Comparison of ENCODE assay signal across 10 cellular contexts in the genomic region with DNA sequence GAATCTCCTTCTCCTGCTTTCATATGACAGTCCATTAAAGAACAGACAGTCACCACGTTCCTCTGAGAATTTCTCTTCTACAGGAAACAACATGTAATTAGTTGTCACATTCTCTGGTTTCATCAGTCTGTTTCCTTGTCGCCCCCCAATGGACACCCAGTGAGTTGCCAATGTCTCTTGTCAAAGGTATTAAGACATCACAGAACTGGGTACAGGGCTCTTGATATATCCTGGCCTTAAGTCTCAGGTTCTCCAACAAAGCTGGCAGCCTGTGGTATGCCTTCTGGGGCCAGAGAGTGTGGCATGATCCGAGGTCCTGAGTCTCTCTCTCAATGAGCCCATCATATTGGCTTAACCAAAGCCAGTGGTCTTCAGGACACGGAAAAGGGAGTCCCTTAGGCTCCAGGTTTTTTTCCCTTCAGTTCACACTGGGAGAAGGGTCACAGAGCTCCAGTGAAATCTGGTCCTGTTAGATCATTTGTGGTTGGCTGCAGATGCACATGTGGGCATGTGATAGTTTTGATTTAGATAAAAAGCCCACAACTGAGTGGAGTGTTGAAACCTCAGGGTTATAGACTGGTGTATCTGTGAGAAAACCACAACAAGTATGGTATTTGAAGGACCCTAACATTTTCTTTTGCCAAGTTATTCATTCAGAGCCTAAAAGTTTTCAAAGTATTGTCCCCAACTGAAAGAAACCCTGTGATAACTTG. TPM values are rescaled to one million over a fixed set of nuclear protein-coding genes. Genes with fewer than 3 reads are reported as not detected.
A peak's percentile ranks its signal among the peaks of the same experiment; 100 is the strongest.
DNase-seq lines count a peak whose midpoint lies in the region; ATAC-seq and TF ChIP-seq lines count a peak whose summit lies in the region.
"Had no signal": no experiment of that assay in that cellular context is flagged by ENCODE, and none has a peak within 500 bp of the region (broad histone marks: within the 10 kb centered on the region; RNA-seq: fewer than 3 reads in every experiment).

No MANE protein-coding gene starts in this region.

- H3K4me3 Mint-ChIP-seq in progenitor cell of endocrine pancreas (ENCODE audit: low read depth): no peak overlapping the region
- H3K4me3 Mint-ChIP-seq: naive thymus-derived CD4-positive, alpha-beta T cell had no signal

- H3F3A ChIP-seq in SU-DHL-6 (ENCODE audit: insufficient read depth): no peaks in the 10 kb centered on the region

- no peak overlapping the region for H3K27ac ChIP-seq in SU-DHL-6 (ENCODE audit: low read depth, low read length)
- H3K27ac ChIP-seq in spleen: no peak overlapping the region

- no peak overlapping the region for H2AFZ ChIP-seq in SU-DHL-6 (ENCODE audit: low read depth, low read length, severe bottlenecking)

- intact Hi-C loops in spleen (cut with DNase I; ENCODE audit: low total_unique reads): loop anchor here (10.0 kb wide), 1 partner anchor 89 kb away; no protein-coding TSS in a partner anchor

- H3K27ac Mint-ChIP-seq in progenitor cell of endocrine pancreas: no peak overlapping the region
- H3K27ac Mint-ChIP-seq: naive thymus-derived CD4-positive, alpha-beta T cell had no signal

- H3K27me3 Mint-ChIP-seq in progenitor cell of endocrine pancreas: no peaks in the 10 kb centered on the region

- no peaks in the 10 kb centered on the region for H3K9me3 ChIP-seq in SU-DHL-6 (ENCODE audit: insufficient read depth, low read length)
- no peaks in the 10 kb centered on the region for H3K9me3 ChIP-seq in spleen

- H3K9me2 ChIP-seq in SU-DHL-6 (replicated peaks; ENCODE audit: insufficient read depth, low read length): no peaks in the 10 kb centered on the region

- peak; percentile 25 for DNase-seq in DMS53 treated with DMSO at 0.1 percent for 48 hours (lab: John Stamatoyannopoulos, UW; ENCODE audit: unreplicated experiment)
- DNase-seq in HT1080 (ENCODE audit: low read depth): peak; percentile 58
- DNase-seq in fibroblast of the aortic adventitia (ENCODE audit: low read depth): peak; percentile 49
- no peak for DNase-seq in progenitor cell of endocrine pancreas (ENCODE audit: low spot score, unreplicated experiment)
- DNase-seq in spleen: no peak

- WGBS in spleen, 5 donors: 36 to 44% (median 41%) methylated on average over 4 of the region's 4 CpGs

- ATAC-seq in GM19452 (IDR thresholded peaks at IDR 0.05; ENCODE audit: unreplicated experiment): peak; percentile 71
- ATAC-seq in GM18873 (IDR thresholded peaks at IDR 0.05; ENCODE audit: low FRiP score, unreplicated experiment): no peak
- ATAC-seq: naive thymus-derived CD4-positive, alpha-beta T cell had no signal

- no peaks in the 10 kb centered on the region for H3K36me3 Mint-ChIP-seq in progenitor cell of endocrine pancreas (ENCODE audit: insufficient read depth)
- H3K36me3 Mint-ChIP-seq: naive thymus-derived CD4-positive, alpha-beta T cell had no signal

- no peaks in the 10 kb centered on the region for H3K27me3 ChIP-seq in SU-DHL-6 (ENCODE audit: low read length)
- peaks cover 0 to 3% (median 0%) of the 10 kb centered on the region in 7 donors for H3K27me3 ChIP-seq in spleen (replicated peaks in 1 of 7)

- TF ChIP-seq CTCF in SU-DHL-6 (IDR thresholded peaks at IDR 0.05; ENCODE audit: insufficient read depth, low read length, poor library complexity, severe bottlenecking) (peak; percentile 37), fibroblast of the aortic adventitia (IDR thresholded peaks at IDR 0.05; ENCODE audit: insufficient read depth, low read length) (peak; percentile 52), progenitor cell of endocrine pancreas (IDR thresholded peaks at IDR 0.05; ENCODE audit: unreplicated experiment) (peak; percentile 45), spleen (IDR thresholded peaks at IDR 0.05 in 8 of 11, conservative IDR thresholded peaks at IDR 0.05 in 3 of 11) (peak in 4 of 11 experiments; percentile 16 to 41 (median 25))

- no peak overlapping the region for H3K4me3 ChIP-seq in SU-DHL-6 (ENCODE audit: insufficient read depth, low read length, poor library complexity, severe bottlenecking)
- no peak overlapping the region for H3K4me3 ChIP-seq in fibroblast of the aortic adventitia (ENCODE audit: low read depth, low read length)
- H3K4me3 ChIP-seq in spleen: no peak overlapping the region

- no peaks in the 10 kb centered on the region for H3K9me3 Mint-ChIP-seq in progenitor cell of endocrine pancreas (ENCODE audit: low read depth)
- H3K9me3 Mint-ChIP-seq: naive thymus-derived CD4-positive, alpha-beta T cell had no signal

- TF ChIP-seq POLR2A in spleen (IDR thresholded peaks at IDR 0.05): no peak

- H4K20me1 ChIP-seq in SU-DHL-6 (ENCODE audit: low read depth, low read length): no peaks in the 10 kb centered on the region

- H3K36me3 ChIP-seq in SU-DHL-6 (ENCODE audit: low read length) (no peaks in the 10 kb centered on the region), spleen (no peaks in the 10 kb centered on the region)

- no peaks in the 10 kb centered on the region for H3K4me1 ChIP-seq in spleen

- no peaks in the 10 kb centered on the region for H3K79me2 ChIP-seq in SU-DHL-6 (ENCODE audit: insufficient read depth, low read length)

- H3K9ac ChIP-seq in SU-DHL-6 (ENCODE audit: low read length): no peak overlapping the region

- no peak overlapping the region for H3K4me2 ChIP-seq in SU-DHL-6 (ENCODE audit: low read depth, low read length, poor library complexity, severe bottlenecking)

- peaks cover 26% of the 10 kb centered on the region for H3K4me1 Mint-ChIP-seq in progenitor cell of endocrine pancreas (ENCODE audit: low read depth)
- H3K4me1 Mint-ChIP-seq: naive thymus-derived CD4-positive, alpha-beta T cell had no signal

RNA-seq across cellular contexts. Expression of a gene that starts 46.9 kb away (rescaled TPM):
- total RNA-seq in HT1080 (2014; rRNA removed; shearing (Covaris generic)): 0.34 and 1.7 TPM in 2 replicates
- 0.29 and 0.35 TPM in 2 replicates for polyA plus RNA-seq in HT1080 (2015; cell fraction: cytosol; rRNA removed)
- 0.05 and 0.70 TPM in 2 replicates for polyA plus RNA-seq in HT1080 (2015; cell fraction: nucleus; rRNA removed)
- 0.63 and 1.6 TPM in 2 replicates for total RNA-seq in fibroblast of the aortic adventitia (ENCODE audit: low replicate concordance)
- total RNA-seq in progenitor cell of endocrine pancreas: 5.7 and 7.6 TPM in 2 replicates
- total RNA-seq in spleen: under 1 TPM; 0.09 to 0.82 (median 0.40) TPM
- polyA plus RNA-seq in spleen: under 1 TPM; 0.02 to 0.03 (median 0.03) TPM
- total RNA-seq: T-helper 2 cell treated with Interferon-gamma antibody and Interleukin-4, amounts not matched to agents 100 ng/mL and 5 ng/mL, for 36 hours had no signal
- polyA plus RNA-seq: naive thymus-derived CD4-positive, alpha-beta T cell had no signal

Comparison
In these comparisons a context has a peak if more than half of its experiments do, and no peak if none do; other contexts are left out.
1. DNase-seq: peak in DMS53 treated with DMSO at 0.1 percent for 48 hours (single experiment), HT1080 (single experiment) and fibroblast of the aortic adventitia (single experiment); none in progenitor cell of endocrine pancreas (single experiment) and spleen (single experiment).